1 cellular context compared by ENCODE assay signal in genomic region chr15:43361313-43361903, GRCh38.
A peak's percentile ranks its signal among the peaks of the same experiment; 100 is the strongest.
TF ChIP-seq lines count a peak whose summit lies in the region.

No MANE protein-coding gene starts in this region.

TF ChIP-seq in HepG2, 621 proteins besides CTCF, POLR2A, EP300 and RAD21:
- peak; percentile 52; the same call in 1 of the 2 replicates for TF ChIP-seq MAFF (IDR thresholded peaks at IDR 0.05; ENCODE audit: low read depth, low read length)
- TF ChIP-seq MAFK (conservative IDR thresholded peaks at IDR 0.05 in 1 of 2, IDR thresholded peaks at IDR 0.05 in 1 of 2; ENCODE audit: low read length in 2 of 2): peak; percentile 39 to 60; a peak in 3 of 4 replicates
- no peak for TF ChIP-seq KIAA2018 (CRISPR knock-in tag; IDR thresholded peaks at IDR 0.05; ENCODE audit: borderline replicate concordance)
- no peak for TF ChIP-seq ZNF605 (CRISPR knock-in tag; IDR thresholded peaks at IDR 0.05)
